ENCODE assay signal across 1 cellular context in the genomic region with DNA sequence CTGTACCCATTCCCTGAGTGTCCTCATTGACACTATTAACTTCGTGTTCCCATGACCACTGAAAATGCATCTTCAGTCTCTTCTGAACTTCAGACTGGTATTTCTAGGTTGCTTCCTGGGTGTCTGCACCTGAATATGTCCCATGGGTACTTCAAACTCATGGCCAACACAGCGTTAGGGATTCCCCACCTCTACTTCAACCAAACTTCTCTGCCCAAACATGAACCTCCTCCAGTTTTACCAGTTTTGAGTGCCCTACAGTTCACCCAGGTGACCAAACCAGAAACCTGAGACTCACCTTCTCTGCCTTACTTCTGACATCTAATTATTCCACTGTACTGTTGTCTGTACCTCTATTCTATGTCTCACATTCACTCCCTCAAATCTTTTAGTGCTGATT.
TF ChIP-seq lines count a peak whose summit lies in the region.

No MANE protein-coding gene starts in this region.

TF ChIP-seq in IMR-90, 13 proteins besides CTCF, POLR2A, EP300 and RAD21 (continued from another document):
- TF ChIP-seq, protein P1, sequence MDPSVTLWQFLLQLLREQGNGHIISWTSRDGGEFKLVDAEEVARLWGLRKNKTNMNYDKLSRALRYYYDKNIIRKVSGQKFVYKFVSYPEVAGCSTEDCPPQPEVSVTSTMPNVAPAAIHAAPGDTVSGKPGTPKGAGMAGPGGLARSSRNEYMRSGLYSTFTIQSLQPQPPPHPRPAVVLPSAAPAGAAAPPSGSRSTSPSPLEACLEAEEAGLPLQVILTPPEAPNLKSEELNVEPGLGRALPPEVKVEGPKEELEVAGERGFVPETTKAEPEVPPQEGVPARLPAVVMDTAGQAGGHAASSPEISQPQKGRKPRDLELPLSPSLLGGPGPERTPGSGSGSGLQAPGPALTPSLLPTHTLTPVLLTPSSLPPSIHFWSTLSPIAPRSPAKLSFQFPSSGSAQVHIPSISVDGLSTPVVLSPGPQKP (IDR thresholded peaks at IDR 0.05; ENCODE audit: borderline replicate concordance, low read depth, low read length): no peak
- TF ChIP-seq, protein P2, sequence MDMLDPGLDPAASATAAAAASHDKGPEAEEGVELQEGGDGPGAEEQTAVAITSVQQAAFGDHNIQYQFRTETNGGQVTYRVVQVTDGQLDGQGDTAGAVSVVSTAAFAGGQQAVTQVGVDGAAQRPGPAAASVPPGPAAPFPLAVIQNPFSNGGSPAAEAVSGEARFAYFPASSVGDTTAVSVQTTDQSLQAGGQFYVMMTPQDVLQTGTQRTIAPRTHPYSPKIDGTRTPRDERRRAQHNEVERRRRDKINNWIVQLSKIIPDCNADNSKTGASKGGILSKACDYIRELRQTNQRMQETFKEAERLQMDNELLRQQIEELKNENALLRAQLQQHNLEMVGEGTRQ (IDR thresholded peaks at IDR 0.05; ENCODE audit: low read depth, low read length): no peak
- no peak for TF ChIP-seq NFE2L2 (IDR thresholded peaks at IDR 0.05; ENCODE audit: low read depth, low read length)
- TF ChIP-seq CHD1 (IDR thresholded peaks at IDR 0.05; ENCODE audit: low read depth, low read length): no peak
- TF ChIP-seq MAFK (IDR thresholded peaks at IDR 0.05; ENCODE audit: low read depth, low read length): no peak
- no peak for TF ChIP-seq MXI1 (IDR thresholded peaks at IDR 0.05; ENCODE audit: borderline replicate concordance, low read depth, low read length)
TF ChIP-seq in IMR-90: peak in this region for 0.
